ENCODE assay signal across 1 cellular context in genomic region chr3:72582211-72582878, GRCh38.
TF ChIP-seq lines count a peak whose summit lies in the region.

No MANE protein-coding gene starts in this region.

TF ChIP-seq in GM12878, 131 proteins besides CTCF, POLR2A, EP300 and RAD21 (continued from another document and continues in another):
- TF ChIP-seq ZBTB11 (CRISPR knock-in tag; IDR thresholded peaks at IDR 0.05) = no peak
- TF ChIP-seq RCOR1 (conservative IDR thresholded peaks at IDR 0.05; ENCODE audit: low read depth, low read length) = no peak
- TF ChIP-seq TBL1XR1 (IDR thresholded peaks at IDR 0.05; ENCODE audit: low read depth, low read length) = no peak
- TF ChIP-seq TCF12 (IDR thresholded peaks at IDR 0.05; ENCODE audit: low read depth, low read length) = peak; percentile 72; the same call in 1 of the 2 replicates
- 0 out of 2 replicates have a peak, but pooled peaks have one; percentile 66 for TF ChIP-seq STAT3 (IDR thresholded peaks at IDR 0.05; ENCODE audit: low read depth, low read length)
- TF ChIP-seq SMAD1 (IDR thresholded peaks at IDR 0.05; ENCODE audit: low read depth, partially characterized antibody) = no peak
- TF ChIP-seq, protein P1, sequence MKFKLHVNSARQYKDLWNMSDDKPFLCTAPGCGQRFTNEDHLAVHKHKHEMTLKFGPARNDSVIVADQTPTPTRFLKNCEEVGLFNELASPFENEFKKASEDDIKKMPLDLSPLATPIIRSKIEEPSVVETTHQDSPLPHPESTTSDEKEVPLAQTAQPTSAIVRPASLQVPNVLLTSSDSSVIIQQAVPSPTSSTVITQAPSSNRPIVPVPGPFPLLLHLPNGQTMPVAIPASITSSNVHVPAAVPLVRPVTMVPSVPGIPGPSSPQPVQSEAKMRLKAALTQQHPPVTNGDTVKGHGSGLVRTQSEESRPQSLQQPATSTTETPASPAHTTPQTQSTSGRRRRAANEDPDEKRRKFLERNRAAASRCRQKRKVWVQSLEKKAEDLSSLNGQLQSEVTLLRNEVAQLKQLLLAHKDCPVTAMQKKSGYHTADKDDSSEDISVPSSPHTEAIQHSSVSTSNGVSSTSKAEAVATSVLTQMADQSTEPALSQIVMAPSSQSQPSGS (IDR thresholded peaks at IDR 0.05; ENCODE audit: low read length) = peak; percentile 73
- peak; percentile 58; the same call in 1 of the 2 replicates for TF ChIP-seq CREB1 (IDR thresholded peaks at IDR 0.05; ENCODE audit: low read depth)
- no peak for TF ChIP-seq GATAD2B (conservative IDR thresholded peaks at IDR 0.05; ENCODE audit: low read depth)
- no peak for TF ChIP-seq NRF1 (conservative IDR thresholded peaks at IDR 0.05; ENCODE audit: low read depth, low read length)
- TF ChIP-seq ZBED1 (IDR thresholded peaks at IDR 0.05; ENCODE audit: borderline replicate concordance) = no peak
- TF ChIP-seq TARDBP (IDR thresholded peaks at IDR 0.05; ENCODE audit: borderline replicate concordance) = no peak
- TF ChIP-seq SIX5 (IDR thresholded peaks at IDR 0.05; ENCODE audit: low read depth, low read length, severe bottlenecking) = no peak
- no peak for TF ChIP-seq GABPA (IDR thresholded peaks at IDR 0.05; ENCODE audit: low read depth)
- TF ChIP-seq ASH2L (IDR thresholded peaks at IDR 0.05; ENCODE audit: borderline replicate concordance, low read depth) = no peak
- TF ChIP-seq BHLHE40 (IDR thresholded peaks at IDR 0.05; ENCODE audit: borderline replicate concordance in 1 of 2, low read depth in 2 of 2, low read length in 1 of 2) = no peak
- peak; percentile 46 for TF ChIP-seq SKIL (IDR thresholded peaks at IDR 0.05; ENCODE audit: low read depth, poor library complexity, severe bottlenecking)
- TF ChIP-seq FOS (IDR thresholded peaks at IDR 0.05; ENCODE audit: borderline replicate concordance, extremely low read depth, insufficient read length) = no peak
- TF ChIP-seq, protein P2, sequence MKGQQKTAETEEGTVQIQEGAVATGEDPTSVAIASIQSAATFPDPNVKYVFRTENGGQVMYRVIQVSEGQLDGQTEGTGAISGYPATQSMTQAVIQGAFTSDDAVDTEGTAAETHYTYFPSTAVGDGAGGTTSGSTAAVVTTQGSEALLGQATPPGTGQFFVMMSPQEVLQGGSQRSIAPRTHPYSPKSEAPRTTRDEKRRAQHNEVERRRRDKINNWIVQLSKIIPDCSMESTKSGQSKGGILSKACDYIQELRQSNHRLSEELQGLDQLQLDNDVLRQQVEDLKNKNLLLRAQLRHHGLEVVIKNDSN (IDR thresholded peaks at IDR 0.05; ENCODE audit: borderline replicate concordance, extremely low read length, insufficient read depth, low read depth, low read length) = no peak
- TF ChIP-seq BMI1 (IDR thresholded peaks at IDR 0.05; ENCODE audit: borderline replicate concordance) = no peak
- TF ChIP-seq MXI1 (IDR thresholded peaks at IDR 0.05; ENCODE audit: low read depth, low read length) = no peak
- peak; percentile 39 for TF ChIP-seq JUNB (IDR thresholded peaks at IDR 0.05)
- TF ChIP-seq POLR2AphosphoS2 (IDR thresholded peaks at IDR 0.05; ENCODE audit: low read depth, low read length) = no peak
- TF ChIP-seq CREM (IDR thresholded peaks at IDR 0.05; ENCODE audit: low read depth) = peak; percentile 51; the same call in 1 of the 2 replicates
- TF ChIP-seq ETV6 (conservative IDR thresholded peaks at IDR 0.05 in 1 of 2, IDR thresholded peaks at IDR 0.05 in 1 of 2; ENCODE audit: borderline replicate concordance in 1 of 2, low read depth in 1 of 2) = peak in 1 of 2 experiments; percentile 86; a peak in 2 of 4 replicates
- TF ChIP-seq, protein P3, sequence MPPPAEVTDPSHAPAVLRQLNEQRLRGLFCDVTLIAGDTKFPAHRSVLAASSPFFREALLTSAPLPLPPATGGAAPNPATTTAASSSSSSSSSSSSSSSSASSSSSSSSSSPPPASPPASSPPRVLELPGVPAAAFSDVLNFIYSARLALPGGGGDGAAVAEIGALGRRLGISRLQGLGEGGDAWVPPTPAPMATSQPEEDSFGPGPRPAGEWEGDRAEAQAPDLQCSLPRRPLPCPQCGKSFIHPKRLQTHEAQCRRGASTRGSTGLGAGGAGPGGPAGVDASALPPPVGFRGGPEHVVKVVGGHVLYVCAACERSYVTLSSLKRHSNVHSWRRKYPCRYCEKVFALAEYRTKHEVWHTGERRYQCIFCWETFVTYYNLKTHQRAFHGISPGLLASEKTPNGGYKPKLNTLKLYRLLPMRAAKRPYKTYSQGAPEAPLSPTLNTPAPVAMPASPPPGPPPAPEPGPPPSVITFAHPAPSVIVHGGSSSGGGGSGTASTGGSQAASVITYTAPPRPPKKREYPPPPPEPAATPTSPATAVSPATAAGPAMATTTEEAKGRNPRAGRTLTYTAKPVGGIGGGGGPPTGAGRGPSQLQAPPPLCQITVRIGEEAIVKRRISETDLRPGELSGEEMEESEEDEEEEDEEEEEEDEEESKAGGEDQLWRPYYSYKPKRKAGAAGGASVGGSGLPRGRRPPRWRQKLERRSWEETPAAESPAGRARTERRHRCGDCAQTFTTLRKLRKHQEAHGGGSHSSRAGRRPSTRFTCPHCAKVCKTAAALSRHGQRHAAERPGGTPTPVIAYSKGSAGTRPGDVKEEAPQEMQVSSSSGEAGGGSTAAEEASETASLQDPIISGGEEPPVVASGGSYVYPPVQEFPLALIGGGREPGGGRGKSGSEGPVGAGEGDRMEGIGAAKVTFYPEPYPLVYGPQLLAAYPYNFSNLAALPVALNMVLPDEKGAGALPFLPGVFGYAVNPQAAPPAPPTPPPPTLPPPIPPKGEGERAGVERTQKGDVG (CRISPR knock-in tag; IDR thresholded peaks at IDR 0.05) = no peak
- TF ChIP-seq ZNF622 (IDR thresholded peaks at IDR 0.05) = no peak
- peak; percentile 88 for TF ChIP-seq RUNX3 (IDR thresholded peaks at IDR 0.05; ENCODE audit: low read length)
- no peak for TF ChIP-seq NBN (IDR thresholded peaks at IDR 0.05)
- TF ChIP-seq CHD4 (IDR thresholded peaks at IDR 0.05) = no peak
- no peak for TF ChIP-seq ZBTB40 (IDR thresholded peaks at IDR 0.05; ENCODE audit: borderline replicate concordance)
- no peak for TF ChIP-seq KDM1A (IDR thresholded peaks at IDR 0.05; ENCODE audit: borderline replicate concordance)
- no peak for TF ChIP-seq KAT2A (conservative IDR thresholded peaks at IDR 0.05; ENCODE audit: control insufficient read depth, low read depth, low read length)
- TF ChIP-seq PML (IDR thresholded peaks at IDR 0.05; ENCODE audit: low read length) = no peak
- TF ChIP-seq CHD1 (IDR thresholded peaks at IDR 0.05; ENCODE audit: low read depth, low read length) = no peak
- no peak for TF ChIP-seq SMAD5 (IDR thresholded peaks at IDR 0.05; ENCODE audit: low read depth)
- no peak for TF ChIP-seq SPI1 (IDR thresholded peaks at IDR 0.05; ENCODE audit: borderline replicate concordance, insufficient read depth, low read depth, low read length)
- no peak for TF ChIP-seq SREBF2 (IDR thresholded peaks at IDR 0.05; ENCODE audit: low read length)
- peak; percentile 66; the same call in 1 of the 2 replicates for TF ChIP-seq MTA2 (IDR thresholded peaks at IDR 0.05; ENCODE audit: low read depth)
- TF ChIP-seq MEF2A (IDR thresholded peaks at IDR 0.05; ENCODE audit: insufficient read depth, low read depth, low read length) = 0 out of 2 replicates have a peak, but pooled peaks have one; percentile 23
- no peak for TF ChIP-seq FOXK2 (IDR thresholded peaks at IDR 0.05)
- no peak for TF ChIP-seq ZNF207 (IDR thresholded peaks at IDR 0.05; ENCODE audit: borderline replicate concordance)
- peak; percentile 79 for TF ChIP-seq NFIC (IDR thresholded peaks at IDR 0.05; ENCODE audit: low read depth, low read length)
- no peak for TF ChIP-seq NFYA (IDR thresholded peaks at IDR 0.05; ENCODE audit: borderline replicate concordance, low read depth, low read length)
- no peak for TF ChIP-seq ZNF24 (IDR thresholded peaks at IDR 0.05)
- TF ChIP-seq, protein P4, sequence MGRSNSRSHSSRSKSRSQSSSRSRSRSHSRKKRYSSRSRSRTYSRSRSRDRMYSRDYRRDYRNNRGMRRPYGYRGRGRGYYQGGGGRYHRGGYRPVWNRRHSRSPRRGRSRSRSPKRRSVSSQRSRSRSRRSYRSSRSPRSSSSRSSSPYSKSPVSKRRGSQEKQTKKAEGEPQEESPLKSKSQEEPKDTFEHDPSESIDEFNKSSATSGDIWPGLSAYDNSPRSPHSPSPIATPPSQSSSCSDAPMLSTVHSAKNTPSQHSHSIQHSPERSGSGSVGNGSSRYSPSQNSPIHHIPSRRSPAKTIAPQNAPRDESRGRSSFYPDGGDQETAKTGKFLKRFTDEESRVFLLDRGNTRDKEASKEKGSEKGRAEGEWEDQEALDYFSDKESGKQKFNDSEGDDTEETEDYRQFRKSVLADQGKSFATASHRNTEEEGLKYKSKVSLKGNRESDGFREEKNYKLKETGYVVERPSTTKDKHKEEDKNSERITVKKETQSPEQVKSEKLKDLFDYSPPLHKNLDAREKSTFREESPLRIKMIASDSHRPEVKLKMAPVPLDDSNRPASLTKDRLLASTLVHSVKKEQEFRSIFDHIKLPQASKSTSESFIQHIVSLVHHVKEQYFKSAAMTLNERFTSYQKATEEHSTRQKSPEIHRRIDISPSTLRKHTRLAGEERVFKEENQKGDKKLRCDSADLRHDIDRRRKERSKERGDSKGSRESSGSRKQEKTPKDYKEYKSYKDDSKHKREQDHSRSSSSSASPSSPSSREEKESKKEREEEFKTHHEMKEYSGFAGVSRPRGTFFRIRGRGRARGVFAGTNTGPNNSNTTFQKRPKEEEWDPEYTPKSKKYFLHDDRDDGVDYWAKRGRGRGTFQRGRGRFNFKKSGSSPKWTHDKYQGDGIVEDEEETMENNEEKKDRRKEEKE (IDR thresholded peaks at IDR 0.05) = no peak
- no peak for TF ChIP-seq YBX1 (IDR thresholded peaks at IDR 0.05)
- TF ChIP-seq, protein P5, sequence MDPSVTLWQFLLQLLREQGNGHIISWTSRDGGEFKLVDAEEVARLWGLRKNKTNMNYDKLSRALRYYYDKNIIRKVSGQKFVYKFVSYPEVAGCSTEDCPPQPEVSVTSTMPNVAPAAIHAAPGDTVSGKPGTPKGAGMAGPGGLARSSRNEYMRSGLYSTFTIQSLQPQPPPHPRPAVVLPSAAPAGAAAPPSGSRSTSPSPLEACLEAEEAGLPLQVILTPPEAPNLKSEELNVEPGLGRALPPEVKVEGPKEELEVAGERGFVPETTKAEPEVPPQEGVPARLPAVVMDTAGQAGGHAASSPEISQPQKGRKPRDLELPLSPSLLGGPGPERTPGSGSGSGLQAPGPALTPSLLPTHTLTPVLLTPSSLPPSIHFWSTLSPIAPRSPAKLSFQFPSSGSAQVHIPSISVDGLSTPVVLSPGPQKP (IDR thresholded peaks at IDR 0.05; ENCODE audit: low read depth, low read length) = no peak
